In the genomic region with DNA sequence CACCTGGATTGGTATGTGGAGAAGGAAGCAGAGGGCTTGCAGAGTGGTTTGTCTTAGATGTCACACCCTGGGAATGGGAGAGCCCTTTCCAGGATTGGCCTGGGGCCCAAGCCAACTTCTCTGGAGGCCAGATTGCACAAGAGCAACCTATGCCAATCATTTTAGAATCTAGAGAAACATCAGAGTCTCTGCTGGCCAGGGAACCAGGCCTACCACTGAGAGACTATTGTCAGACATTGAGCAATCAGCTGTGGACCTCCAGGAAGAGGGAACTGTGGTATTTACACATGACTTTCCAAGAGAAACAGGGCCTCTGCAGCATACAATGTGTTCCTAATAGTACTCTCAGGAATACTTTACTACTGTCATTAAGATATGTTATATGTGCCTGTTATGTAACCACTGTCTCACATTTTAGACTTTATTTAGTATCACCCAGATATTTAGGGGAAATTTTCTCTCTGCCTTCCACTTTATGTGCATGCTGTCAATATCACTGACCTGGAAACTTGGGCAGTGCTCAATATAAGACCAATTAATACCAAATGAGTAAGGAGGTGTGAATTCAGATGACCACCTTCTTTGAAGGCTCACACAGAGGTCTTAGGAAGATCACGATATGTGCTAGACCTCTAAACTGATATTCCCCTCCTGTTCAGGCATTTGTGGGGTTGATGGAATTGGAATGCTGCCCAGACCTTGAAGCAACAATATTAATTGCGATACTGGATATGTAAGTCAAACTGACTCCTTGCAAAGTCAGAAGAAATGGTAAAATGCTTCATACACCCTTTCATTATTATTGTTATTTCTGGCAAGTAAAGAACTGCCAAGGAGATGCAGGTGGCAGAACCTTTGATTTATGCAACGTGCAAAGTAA, we compare ENCODE assay signal across 8 cellular contexts. TPM values are rescaled to one million over a fixed set of nuclear protein-coding genes. Genes with fewer than 3 reads are reported as not detected.
DNase-seq lines count a peak whose midpoint lies in the region; ATAC-seq and TF ChIP-seq lines count a peak whose summit lies in the region.

No MANE protein-coding gene starts in this region.

- H3K27ac ChIP-seq in colonic mucosa: peak overlapping the region; percentile 62
- no peak overlapping the region for H3K27ac ChIP-seq in lung (ENCODE audit: low read depth in 1 of 2, low read length in 1 of 2)
- H3K27ac ChIP-seq in coronary artery: no peak overlapping the region

- H3K9me3 ChIP-seq in colonic mucosa: no peaks in the 10 kb centered on the region
- H3K9me3 ChIP-seq in lung (ENCODE audit: control insufficient read depth in 2 of 2, insufficient read depth in 1 of 2, low read length in 1 of 2): no peaks in the 10 kb centered on the region

- H3K4me3 ChIP-seq in NB4 (ENCODE audit: low read depth, low read length): no peak overlapping the region
- no peak overlapping the region for H3K4me3 ChIP-seq in colonic mucosa
- H3K4me3 ChIP-seq in lung: no peak overlapping the region
- no peak overlapping the region for H3K4me3 ChIP-seq in coronary artery

- DNase-seq in AML-193 (lab: John Stamatoyannopoulos, UW): peak; percentile 17 to 31
- DNase-seq in NB4 (ENCODE audit: low read depth): peak; percentile 74
- peak; percentile 90 for DNase-seq in colonic mucosa
- DNase-seq in lung (ENCODE audit: low spot score): peak; percentile 87
- no peak for DNase-seq in NCI-H1092 treated with DMSO at 0.1 percent for 48 hours (lab: John Stamatoyannopoulos, UW)
- DNase-seq in coronary artery (ENCODE audit: low spot score): no peak

- intact Hi-C loops in colonic mucosa (cut with DNase I): no loop called here

- no peak overlapping the region for H3K9ac ChIP-seq in colonic mucosa (ENCODE audit: low read depth in 2 of 2, low read length in 2 of 2)

- peak; percentile 80 for ATAC-seq in lung (ENCODE audit: insufficient read depth, low FRiP score)
- no peak for ATAC-seq in HG02798 (IDR thresholded peaks at IDR 0.05; ENCODE audit: poor library complexity, unreplicated experiment)
- no peak for ATAC-seq in GM19328 (IDR thresholded peaks at IDR 0.05; ENCODE audit: unreplicated experiment)

- no peaks in the 10 kb centered on the region for H3K27me3 ChIP-seq in colonic mucosa
- no peaks in the 10 kb centered on the region for H3K27me3 ChIP-seq in lung (ENCODE audit: control insufficient read depth, insufficient read depth)

- TF ChIP-seq CTCF in NB4 (IDR thresholded peaks at IDR 0.05; ENCODE audit: low read depth, low read length): no peak
- TF ChIP-seq CTCF in colonic mucosa (IDR thresholded peaks at IDR 0.05): no peak
- TF ChIP-seq CTCF in lung (IDR thresholded peaks at IDR 0.05; ENCODE audit: control extremely low read depth, extremely low read depth): no peak
- no peak for TF ChIP-seq CTCF in coronary artery (IDR thresholded peaks at IDR 0.05)

- no peaks in the 10 kb centered on the region for H3K4me1 ChIP-seq in colonic mucosa
- H3K4me1 ChIP-seq in lung (ENCODE audit: control insufficient read depth in 2 of 2, insufficient read depth in 2 of 2, low read length in 2 of 2): peaks cover 0 to 2% of the 10 kb centered on the region in 2 donors

- TF ChIP-seq POLR2A in NB4 (IDR thresholded peaks at IDR 0.05; ENCODE audit: extremely low read depth, insufficient read length): no peak

- no peaks in the 10 kb centered on the region for H3K36me3 ChIP-seq in colonic mucosa
- H3K36me3 ChIP-seq in lung (ENCODE audit: control insufficient read depth in 2 of 2, insufficient read depth in 2 of 2, low read length in 2 of 2): no peaks in the 10 kb centered on the region

- 66 to 72% methylated on average over 3 of the region's 3 CpGs for WGBS in lung, 2 donors

RNA-seq across cellular contexts. Expression of a gene that starts 20.5 kb away (rescaled TPM):
- total RNA-seq in colonic mucosa (100 to 1,000 TPM in 1 of 2 donors, 10 to 100 TPM in 1; 56.8 to 116 TPM), lung (1 to 10 TPM; 6.4 to 7.7 TPM)
- polyA plus RNA-seq in lung: 1 to 10 TPM; 3.5 to 7.0 TPM

RNA-seq across cellular contexts. Expression of a gene that starts 50.9 kb away (rescaled TPM):
- total RNA-seq in colonic mucosa: 10 to 100 TPM in 1 of 2 donors, 1 to 10 TPM in 1; 7.3 to 11.8 TPM
- 10 to 100 TPM; 13.0 to 16.5 TPM for total RNA-seq in lung
- polyA plus RNA-seq in lung: 10 to 100 TPM in 1 of 2 donors, 1 to 10 TPM in 1; 7.4 to 11.4 TPM

Comparison
In these comparisons a context has a peak if more than half of its experiments do, and no peak if none do; other contexts are left out.
1. DNase-seq: peak in AML-193 (2 of 2), NB4 (single experiment), colonic mucosa (single experiment) and lung (single experiment); none in NCI-H1092 treated with DMSO at 0.1 percent for 48 hours (single experiment) and coronary artery (single experiment).
2. RNA of a gene that starts 20.5 kb away (total RNA-seq): 56.8 to 116 TPM in colonic mucosa; 6.4 to 7.7 TPM in lung; every median in the first group is over 4 times any median in the second.